15 cellular contexts compared by ENCODE assay signal in the genomic region with DNA sequence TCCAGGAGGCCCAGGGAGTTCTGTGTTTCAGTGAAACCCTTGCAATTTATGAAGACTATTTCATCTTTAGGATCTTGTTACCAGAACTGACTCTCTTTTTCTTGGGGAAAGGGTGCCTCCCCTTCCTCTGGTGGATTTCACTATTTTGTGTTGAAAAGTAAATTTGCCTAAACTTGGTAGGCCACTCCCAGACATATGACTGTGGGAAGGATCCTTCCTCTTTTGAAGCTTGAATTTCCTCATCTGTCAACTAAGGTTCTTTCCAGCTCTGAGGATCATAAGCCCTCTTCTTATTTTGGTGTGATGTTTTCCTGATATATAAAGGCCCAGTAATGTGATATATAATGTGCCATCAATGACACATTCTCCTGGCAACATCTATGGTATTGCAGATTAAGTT.
"Had no signal": no experiment of that assay in that cellular context is flagged by ENCODE, and none has a peak within 500 bp of the region (broad histone marks: within the 10 kb centered on the region; RNA-seq: fewer than 3 reads in every experiment).

No MANE protein-coding gene starts in this region.

- FAIRE-seq: keratinocyte had no signal

- DNase-seq: activated CD4-positive, alpha-beta memory T cell treated with anti-CD3 and anti-CD28 coated beads for 36 hours; activated gamma-delta T cell; activated naive CD8-positive, alpha-beta T cell treated with anti-CD3 and anti-CD28 coated beads for 36 hours; activated T-cell treated with anti-CD3 and anti-CD28 coated beads, Interleukin-2, amount 50 U/mL, for 48 hours; brain microvascular endothelial cell; naive thymus-derived CD8-positive, alpha-beta T cell; stimulated activated CD4-positive, alpha-beta T cell treated with anti-CD3 and anti-CD28 coated beads, Interleukin-2, amount 100 ng/mL, for 48 hours; stimulated activated CD8-positive, alpha-beta memory T cell treated with anti-CD3 and anti-CD28 coated beads, Interleukin-4, amount 100 ng/mL, for 48 hours; stimulated activated naive CD8-positive, alpha-beta T cell treated with anti-CD3 and anti-CD28 coated beads, Interleukin-15, Interleukin-2, amounts not matched to agents 100 U/mL and 50 U/mL, for 24 hours; T-helper 9 cell had no signal

- H3K27ac ChIP-seq: brain microvascular endothelial cell, gastroesophageal sphincter, prostate gland, suprapubic skin, VCaP had no signal

- H3K9me3 ChIP-seq: gastroesophageal sphincter, prostate gland, suprapubic skin had no signal

- ATAC-seq: gastroesophageal sphincter; naive thymus-derived CD8-positive, alpha-beta T cell; stimulated activated naive CD8-positive, alpha-beta T cell treated with anti-CD3 and anti-CD28 coated beads, Interleukin-15, Interleukin-2, amounts not matched to agents 100 U/mL and 50 U/mL, for 24 hours had no signal

- H3K4me3 ChIP-seq: gastroesophageal sphincter, prostate gland, suprapubic skin had no signal

- H3K36me3 ChIP-seq: brain microvascular endothelial cell, gastroesophageal sphincter, prostate gland, suprapubic skin had no signal

- H3K4me1 ChIP-seq: gastroesophageal sphincter, prostate gland had no signal

- H3K27me3 ChIP-seq: brain microvascular endothelial cell, gastroesophageal sphincter, suprapubic skin had no signal
